Comparison of ENCODE assay signal across 18 cellular contexts in genomic region chr7:128110641-128111365, GRCh38.
DNase-seq lines count a peak whose midpoint lies in the region; ATAC-seq and TF ChIP-seq lines count a peak whose summit lies in the region.
"Had no signal": no experiment of that assay in that cellular context is flagged by ENCODE, and none has a peak within 500 bp of the region (broad histone marks: within the 10 kb centered on the region; RNA-seq: fewer than 3 reads in every experiment).

No MANE protein-coding gene starts in this region.

- WGBS in suprapubic skin = 90% methylated on average over 2 of the region's 2 CpGs

- H3K27ac Mint-ChIP-seq in activated naive CD4-positive, alpha-beta T cell treated with anti-CD3 and anti-CD28 coated beads, Interleukin-2, amount 10 ng/mL, durations not matched to agents 7 days and 5 days = peak overlapping the region; percentile 80
- H3K27ac Mint-ChIP-seq in activated naive CD4-positive, alpha-beta T cell treated with anti-CD3 and anti-CD28 coated beads for 36 hours = no peak overlapping the region
- H3K27ac Mint-ChIP-seq in central memory CD8-positive, alpha-beta T cell (ENCODE audit: low read depth) = peak overlapping the region; percentile 67
- no peak overlapping the region for H3K27ac Mint-ChIP-seq in stimulated activated naive B cell treated with anti-CD40 and anti-IgM and Interleukin-4, amounts not matched to agents 10 μg/mL and 1 μg/mL and 100 μg/mL, for 72 hours

- CTCF ChIA-PET in activated naive CD4-positive, alpha-beta T cell treated with anti-CD3 and anti-CD28 coated beads, Interleukin-2, amount 10 ng/mL, durations not matched to agents 7 days and 5 days (lab: Charles Lee) = interaction anchor here (0.7 to 1.1 kb wide), 3 partner anchors 25 to 316 kb away, joined by 3 read pairs; no protein-coding TSS in a partner anchor
- CTCF ChIA-PET in activated naive CD4-positive, alpha-beta T cell treated with anti-CD3 and anti-CD28 coated beads for 36 hours (lab: Charles Lee) = interaction anchor here (1.0 to 6.0 kb wide), 3 partner anchors 8 to 99 kb away, joined by 3 to 26 read pairs (median 10); no protein-coding TSS in a partner anchor

- TF ChIP-seq CTCF in HL-60 (IDR thresholded peaks at IDR 0.05; ENCODE audit: insufficient read depth, low read length) (no peak), suprapubic skin (IDR thresholded peaks at IDR 0.05) (no peak)

- H3K9me3 Mint-ChIP-seq in activated naive CD4-positive, alpha-beta T cell treated with anti-CD3 and anti-CD28 coated beads, Interleukin-2, amount 10 ng/mL, durations not matched to agents 7 days and 5 days = no peaks in the 10 kb centered on the region
- no peaks in the 10 kb centered on the region for H3K9me3 Mint-ChIP-seq in activated naive CD4-positive, alpha-beta T cell treated with anti-CD3 and anti-CD28 coated beads for 36 hours
- no peaks in the 10 kb centered on the region for H3K9me3 Mint-ChIP-seq in central memory CD8-positive, alpha-beta T cell
- peaks cover 0 to 3% of the 10 kb centered on the region in 2 donors for H3K9me3 Mint-ChIP-seq in stimulated activated naive B cell treated with anti-CD40 and anti-IgM and Interleukin-4, amounts not matched to agents 10 μg/mL and 1 μg/mL and 100 μg/mL, for 72 hours

- peaks cover 3% of the 10 kb centered on the region for H3K4me1 ChIP-seq in suprapubic skin
- H3K4me1 ChIP-seq: Caco-2, testis had no signal

- intact Hi-C loops in activated naive CD4-positive, alpha-beta T cell treated with anti-CD3 and anti-CD28 coated beads for 36 hours (cut with micrococcal nuclease) = loop anchor here (1.0 kb wide), 1 partner anchor 9 kb away; no protein-coding TSS in a partner anchor

- H3K4me3 ChIP-seq in HL-60 (replicated peaks; ENCODE audit: insufficient read depth, low read length) = no peak overlapping the region
- no peak overlapping the region for H3K4me3 ChIP-seq in suprapubic skin
- H3K4me3 ChIP-seq: left lung, testis had no signal

- H3K27me3 ChIP-seq in HL-60 (ENCODE audit: insufficient read depth, poor library complexity, severe bottlenecking) = no peaks in the 10 kb centered on the region
- peaks cover 23% of the 10 kb centered on the region for H3K27me3 ChIP-seq in suprapubic skin
- H3K27me3 ChIP-seq: testis had no signal

- DNase-seq in activated naive CD4-positive, alpha-beta T cell treated with anti-CD3 and anti-CD28 coated beads, Interleukin-2, amount 10 ng/mL, durations not matched to agents 7 days and 5 days = peak; percentile 39
- no peak for DNase-seq in activated naive CD4-positive, alpha-beta T cell treated with anti-CD3 and anti-CD28 coated beads for 36 hours
- DNase-seq in HL-60 (ENCODE audit: low read depth in 1 of 2, low spot score in 1 of 2) (peak; percentile 47 to 60), suprapubic skin (ENCODE audit: low spot score in 2 of 2) (peak; percentile 29 to 30), LoVo (ENCODE audit: low spot score) (no peak), NCI-H69 (lab: John Stamatoyannopoulos, UW) (no peak)
- DNase-seq in central memory CD8-positive, alpha-beta T cell (ENCODE audit: low spot score in 2 of 2) = no peak
- DNase-seq in stimulated activated naive B cell treated with anti-CD40 and anti-IgM and Interleukin-4, amounts not matched to agents 10 μg/mL and 1 μg/mL and 100 μg/mL, for 72 hours = no peak
- DNase-seq: activated gamma-delta T cell; Caco-2; glutamatergic neuron; NCI-H2107; NCI-H526; SHP77; stimulated activated CD4-positive, alpha-beta T cell treated with anti-CD3 and anti-CD28 coated beads, Interleukin-12 subunit alpha, Interleukin-12 subunit beta, amount 100 ng/mL, for 4 hours; testis had no signal

- H3K9me3 ChIP-seq in suprapubic skin = no peaks in the 10 kb centered on the region
- H3K9me3 ChIP-seq: Caco-2, left lung, testis had no signal

- H3K4me1 Mint-ChIP-seq in activated naive CD4-positive, alpha-beta T cell treated with anti-CD3 and anti-CD28 coated beads, Interleukin-2, amount 10 ng/mL, durations not matched to agents 7 days and 5 days = peaks cover 75% of the 10 kb centered on the region
- peaks cover 58% of the 10 kb centered on the region for H3K4me1 Mint-ChIP-seq in activated naive CD4-positive, alpha-beta T cell treated with anti-CD3 and anti-CD28 coated beads for 36 hours (ENCODE audit: low read depth)
- H3K4me1 Mint-ChIP-seq in central memory CD8-positive, alpha-beta T cell = peaks cover 61% of the 10 kb centered on the region
- H3K4me1 Mint-ChIP-seq in stimulated activated naive B cell treated with anti-CD40 and anti-IgM and Interleukin-4, amounts not matched to agents 10 μg/mL and 1 μg/mL and 100 μg/mL, for 72 hours = peaks cover 52 to 67% of the 10 kb centered on the region in 2 donors

- peaks cover 26% of the 10 kb centered on the region for H3K27me3 Mint-ChIP-seq in activated naive CD4-positive, alpha-beta T cell treated with anti-CD3 and anti-CD28 coated beads, Interleukin-2, amount 10 ng/mL, durations not matched to agents 7 days and 5 days
- no peaks in the 10 kb centered on the region for H3K27me3 Mint-ChIP-seq in activated naive CD4-positive, alpha-beta T cell treated with anti-CD3 and anti-CD28 coated beads for 36 hours (ENCODE audit: low read depth)
- H3K27me3 Mint-ChIP-seq in central memory CD8-positive, alpha-beta T cell = no peaks in the 10 kb centered on the region
- no peaks in the 10 kb centered on the region for H3K27me3 Mint-ChIP-seq in stimulated activated naive B cell treated with anti-CD40 and anti-IgM and Interleukin-4, amounts not matched to agents 10 μg/mL and 1 μg/mL and 100 μg/mL, for 72 hours

- no peak for TF ChIP-seq POLR2A in suprapubic skin (IDR thresholded peaks at IDR 0.05)

- no peak overlapping the region for H3K27ac ChIP-seq in HL-60 (replicated peaks)
- H3K27ac ChIP-seq in suprapubic skin = no peak overlapping the region
- H3K27ac ChIP-seq: KMS-11, left lung, testis had no signal

- H3K36me3 Mint-ChIP-seq in activated naive CD4-positive, alpha-beta T cell treated with anti-CD3 and anti-CD28 coated beads, Interleukin-2, amount 10 ng/mL, durations not matched to agents 7 days and 5 days = peaks cover 3% of the 10 kb centered on the region
- no peaks in the 10 kb centered on the region for H3K36me3 Mint-ChIP-seq in activated naive CD4-positive, alpha-beta T cell treated with anti-CD3 and anti-CD28 coated beads for 36 hours (ENCODE audit: low read depth)
- peaks cover 5% of the 10 kb centered on the region for H3K36me3 Mint-ChIP-seq in central memory CD8-positive, alpha-beta T cell (ENCODE audit: insufficient read depth)
- no peaks in the 10 kb centered on the region for H3K36me3 Mint-ChIP-seq in stimulated activated naive B cell treated with anti-CD40 and anti-IgM and Interleukin-4, amounts not matched to agents 10 μg/mL and 1 μg/mL and 100 μg/mL, for 72 hours

- TF ChIP-seq EP300 in suprapubic skin (IDR thresholded peaks at IDR 0.05) = no peak

- H3K36me3 ChIP-seq in suprapubic skin = no peaks in the 10 kb centered on the region
- H3K36me3 ChIP-seq: left lung had no signal

- no peak overlapping the region for H3K4me3 Mint-ChIP-seq in activated naive CD4-positive, alpha-beta T cell treated with anti-CD3 and anti-CD28 coated beads, Interleukin-2, amount 10 ng/mL, durations not matched to agents 7 days and 5 days
- no peak overlapping the region for H3K4me3 Mint-ChIP-seq in activated naive CD4-positive, alpha-beta T cell treated with anti-CD3 and anti-CD28 coated beads for 36 hours
- H3K4me3 Mint-ChIP-seq in central memory CD8-positive, alpha-beta T cell = peak overlapping the region; percentile 64
- peak overlapping the region in 1 of 2 donors; percentile 10 for H3K4me3 Mint-ChIP-seq in stimulated activated naive B cell treated with anti-CD40 and anti-IgM and Interleukin-4, amounts not matched to agents 10 μg/mL and 1 μg/mL and 100 μg/mL, for 72 hours

- no peak for ATAC-seq in central memory CD8-positive, alpha-beta T cell (replicated peaks; ENCODE audit: extremely low read depth, poor library complexity, severe bottlenecking)
- no peak for ATAC-seq in stimulated activated naive B cell treated with anti-CD40 and anti-IgM and Interleukin-4, amounts not matched to agents 10 μg/mL and 1 μg/mL and 100 μg/mL, for 72 hours (replicated peaks)
- ATAC-seq: left lung had no signal

Comparison
In these comparisons a context has a peak if more than half of its experiments do, and no peak if none do; other contexts are left out.
1. DNase-seq: peak in activated naive CD4-positive, alpha-beta T cell treated with anti-CD3 and anti-CD28 coated beads, Interleukin-2, amount 10 ng/mL, durations not matched to agents 7 days and 5 days (single experiment), HL-60 (2 of 2) and suprapubic skin (2 of 2); none in activated naive CD4-positive, alpha-beta T cell treated with anti-CD3 and anti-CD28 coated beads for 36 hours (single experiment), central memory CD8-positive, alpha-beta T cell (0 of 2), LoVo (single experiment), stimulated activated naive B cell treated with anti-CD40 and anti-IgM and Interleukin-4, amounts not matched to agents 10 μg/mL and 1 μg/mL and 100 μg/mL, for 72 hours (single experiment) and NCI-H69 (single experiment).
2. H3K27ac Mint-ChIP-seq: peak in activated naive CD4-positive, alpha-beta T cell treated with anti-CD3 and anti-CD28 coated beads, Interleukin-2, amount 10 ng/mL, durations not matched to agents 7 days and 5 days (single experiment) and central memory CD8-positive, alpha-beta T cell (single experiment); none in activated naive CD4-positive, alpha-beta T cell treated with anti-CD3 and anti-CD28 coated beads for 36 hours (single experiment) and stimulated activated naive B cell treated with anti-CD40 and anti-IgM and Interleukin-4, amounts not matched to agents 10 μg/mL and 1 μg/mL and 100 μg/mL, for 72 hours (single experiment).